Comparison of ENCODE assay signal across 8 cellular contexts in genomic region chr16:4350787-4351659, GRCh38. TPM values are rescaled to one million over a fixed set of nuclear protein-coding genes. Genes with fewer than 3 reads are reported as not detected.
DNase-seq lines count a peak whose midpoint lies in the region; ATAC-seq and TF ChIP-seq lines count a peak whose summit lies in the region.

Gene PAM16 (minus strand): TSS chr16:4351321. CDS start chr16:4351234, 87 bp downstream.

- CTCF ChIA-PET in T-cell (lab: Charles Lee) = interaction anchor here (0.5 to 0.7 kb wide), 4 partner anchors 63 to 234 kb away, joined by 3 to 5 read pairs (median 4); partner anchors contain the start of gene TFAP4 (in 1 of the 2)

- H3K27ac ChIP-seq in adipose tissue (ENCODE audit: low read depth, low read length) = no peak within 1 kb of the TSS
- H3K27ac ChIP-seq in upper lobe of right lung = peak within 1 kb of the TSS; percentile 83

- TF ChIP-seq CTCF in GM13977 (IDR thresholded peaks at IDR 0.05; ENCODE audit: extremely low read depth, insufficient read depth, missing control alignments) (no peak), progenitor cell of endocrine pancreas (IDR thresholded peaks at IDR 0.05; ENCODE audit: unreplicated experiment) (peak; percentile 34), upper lobe of right lung (IDR thresholded peaks at IDR 0.05) (no peak)

- H3K4me3 Mint-ChIP-seq in T-cell (peak within 1 kb of the TSS; percentile 81 to 93 (median 88)), progenitor cell of endocrine pancreas (ENCODE audit: low read depth) (peak within 1 kb of the TSS; percentile 88)

- H3K4me1 ChIP-seq in upper lobe of right lung = peaks cover 36% of the 10 kb centered on the region

- H3K27ac Mint-ChIP-seq in T-cell = peak within 1 kb of the TSS; percentile 87 to 91
- peak within 1 kb of the TSS; percentile 91 for H3K27ac Mint-ChIP-seq in progenitor cell of endocrine pancreas

- H3K36me3 ChIP-seq in upper lobe of right lung = peaks cover 5% of the 10 kb centered on the region

- H3K9me3 Mint-ChIP-seq in T-cell (no peaks in the 10 kb centered on the region), progenitor cell of endocrine pancreas (ENCODE audit: low read depth) (no peaks in the 10 kb centered on the region)

- WGBS in adipose tissue, 3 donors = 0 to 1% (median 0%) methylated on average over 73 to 81 of the region's 81 CpGs

- POLR2A ChIA-PET in T-cell (lab: Charles Lee) = interaction anchor here in 1 of 2 donors (0.5 to 0.7 kb wide), 4 partner anchors 41 to 388 kb away, joined by 3 to 4 read pairs (median 3); no protein-coding TSS in a partner anchor

- H3K4me1 Mint-ChIP-seq in T-cell (peaks cover 16 to 41% (median 37%) of the 10 kb centered on the region in 3 donors), progenitor cell of endocrine pancreas (ENCODE audit: low read depth) (peaks cover 5% of the 10 kb centered on the region)

- ATAC-seq in HG02870 (IDR thresholded peaks at IDR 0.05; ENCODE audit: unreplicated experiment) (peak; percentile 83), T-cell (replicated peaks in 1 of 4) (peak; percentile 88 to 92 (median 90)), left cardiac atrium (peak; percentile 95 to 96), upper lobe of right lung (peak; percentile 92)

- intact Hi-C loops in left cardiac atrium (cut with DNase I) = loop anchor here in 1 of 2 donors (10.0 kb wide), 1 partner anchor 604 kb away; the partner anchor contains the start of gene SEC14L5
- intact Hi-C loops in upper lobe of right lung (cut with DNase I) = no loop called here

- no peaks in the 10 kb centered on the region for H3K27me3 Mint-ChIP-seq in T-cell
- H3K27me3 Mint-ChIP-seq in progenitor cell of endocrine pancreas = no peaks in the 10 kb centered on the region

- in situ Hi-C loops in GM13977 (cut with MboI; ENCODE audit: low pct_unique_long_range_greater_than_20kb, low sequenced_read_pairs, unreplicated experiment) = no loop called here

- H3K4me3 ChIP-seq in upper lobe of right lung = peak within 1 kb of the TSS; percentile 69

- H3K27me3 ChIP-seq in upper lobe of right lung = no peaks in the 10 kb centered on the region

- H3K36me3 Mint-ChIP-seq in T-cell (peaks cover 7% of the 10 kb centered on the region), progenitor cell of endocrine pancreas (ENCODE audit: insufficient read depth) (peaks cover 2% of the 10 kb centered on the region)

- DNase-seq in GM13977 (ENCODE audit: low spot score) (peak; percentile 99), NCI-H146 (lab: John Stamatoyannopoulos, UW) (peak; percentile 97), T-cell (peak; percentile 91 to 98 (median 96)), left cardiac atrium (peak; percentile 99), progenitor cell of endocrine pancreas (ENCODE audit: low spot score, unreplicated experiment) (peak; percentile 98), upper lobe of right lung (peak; percentile 99)

- H3K9me3 ChIP-seq in upper lobe of right lung = no peaks in the 10 kb centered on the region

RNA-seq across cellular contexts. Expression of gene PAM16, which starts in this region (rescaled TPM):
- 10 to 100 TPM; 41.2 to 53.7 (median 47.4) TPM for total RNA-seq in T-cell
- polyA plus RNA-seq in adipose tissue = 10 to 100 TPM; 57.2 to 86.6 (median 64.8) TPM
- 10 to 100 TPM; 51.0 to 64.3 TPM for total RNA-seq in left cardiac atrium
- total RNA-seq in progenitor cell of endocrine pancreas = 33.5 and 36.7 TPM in 2 replicates
- 41.2 TPM for total RNA-seq in upper lobe of right lung
